ENCODE assay signal across 1 cellular context in the genomic region with DNA sequence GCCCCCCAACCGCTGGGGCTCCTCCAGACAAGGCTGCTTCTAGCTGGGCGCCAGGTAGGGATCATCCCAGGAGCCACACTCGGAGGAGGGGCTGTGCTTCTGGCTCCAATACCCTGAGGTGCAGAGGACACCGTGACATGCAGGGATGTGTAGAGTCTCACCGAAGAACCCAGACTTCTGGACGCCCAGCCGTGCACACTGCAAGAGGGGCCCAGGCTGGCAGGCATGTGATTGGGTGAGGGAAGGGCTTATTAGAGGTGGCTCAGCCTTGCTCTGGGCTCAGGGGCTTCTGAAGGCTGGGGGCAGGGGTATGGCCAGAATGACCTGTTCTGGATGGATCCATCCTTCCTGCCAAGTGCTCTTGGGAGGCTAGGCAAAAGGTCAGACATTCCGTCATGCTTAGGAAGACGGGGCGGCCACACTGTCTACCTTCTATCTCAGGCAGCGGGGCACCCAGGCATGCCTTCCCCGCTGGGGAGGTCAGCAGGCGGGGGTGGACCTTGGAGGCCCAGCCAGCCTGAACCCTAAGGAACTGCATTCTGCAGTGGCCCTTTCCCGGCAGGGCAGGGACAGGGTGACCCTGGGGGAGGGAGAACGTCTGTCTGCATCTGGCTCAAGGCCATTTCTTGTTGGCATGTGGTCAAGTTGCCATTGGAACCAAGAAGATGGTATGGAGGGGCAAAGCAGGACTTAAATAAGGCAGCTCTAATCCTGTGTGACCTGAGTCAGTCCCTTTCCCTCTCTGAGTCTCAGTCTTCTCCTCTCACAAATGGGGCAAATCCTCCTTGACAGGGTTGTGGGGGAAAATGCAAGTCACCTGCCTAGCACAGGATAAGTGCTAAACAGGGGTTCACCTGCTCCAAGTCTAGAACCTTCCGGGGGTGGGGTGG.
TF ChIP-seq lines count a peak whose summit lies in the region.

No MANE protein-coding gene starts in this region.

TF ChIP-seq in K562, 482 proteins besides CTCF, POLR2A, EP300 and RAD21 (continued from another document):
- TF ChIP-seq, protein P1, sequence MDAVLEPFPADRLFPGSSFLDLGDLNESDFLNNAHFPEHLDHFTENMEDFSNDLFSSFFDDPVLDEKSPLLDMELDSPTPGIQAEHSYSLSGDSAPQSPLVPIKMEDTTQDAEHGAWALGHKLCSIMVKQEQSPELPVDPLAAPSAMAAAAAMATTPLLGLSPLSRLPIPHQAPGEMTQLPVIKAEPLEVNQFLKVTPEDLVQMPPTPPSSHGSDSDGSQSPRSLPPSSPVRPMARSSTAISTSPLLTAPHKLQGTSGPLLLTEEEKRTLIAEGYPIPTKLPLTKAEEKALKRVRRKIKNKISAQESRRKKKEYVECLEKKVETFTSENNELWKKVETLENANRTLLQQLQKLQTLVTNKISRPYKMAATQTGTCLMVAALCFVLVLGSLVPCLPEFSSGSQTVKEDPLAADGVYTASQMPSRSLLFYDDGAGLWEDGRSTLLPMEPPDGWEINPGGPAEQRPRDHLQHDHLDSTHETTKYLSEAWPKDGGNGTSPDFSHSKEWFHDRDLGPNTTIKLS (IDR thresholded peaks at IDR 0.05; ENCODE audit: borderline replicate concordance, low read depth) = no peak
- TF ChIP-seq, protein P2, sequence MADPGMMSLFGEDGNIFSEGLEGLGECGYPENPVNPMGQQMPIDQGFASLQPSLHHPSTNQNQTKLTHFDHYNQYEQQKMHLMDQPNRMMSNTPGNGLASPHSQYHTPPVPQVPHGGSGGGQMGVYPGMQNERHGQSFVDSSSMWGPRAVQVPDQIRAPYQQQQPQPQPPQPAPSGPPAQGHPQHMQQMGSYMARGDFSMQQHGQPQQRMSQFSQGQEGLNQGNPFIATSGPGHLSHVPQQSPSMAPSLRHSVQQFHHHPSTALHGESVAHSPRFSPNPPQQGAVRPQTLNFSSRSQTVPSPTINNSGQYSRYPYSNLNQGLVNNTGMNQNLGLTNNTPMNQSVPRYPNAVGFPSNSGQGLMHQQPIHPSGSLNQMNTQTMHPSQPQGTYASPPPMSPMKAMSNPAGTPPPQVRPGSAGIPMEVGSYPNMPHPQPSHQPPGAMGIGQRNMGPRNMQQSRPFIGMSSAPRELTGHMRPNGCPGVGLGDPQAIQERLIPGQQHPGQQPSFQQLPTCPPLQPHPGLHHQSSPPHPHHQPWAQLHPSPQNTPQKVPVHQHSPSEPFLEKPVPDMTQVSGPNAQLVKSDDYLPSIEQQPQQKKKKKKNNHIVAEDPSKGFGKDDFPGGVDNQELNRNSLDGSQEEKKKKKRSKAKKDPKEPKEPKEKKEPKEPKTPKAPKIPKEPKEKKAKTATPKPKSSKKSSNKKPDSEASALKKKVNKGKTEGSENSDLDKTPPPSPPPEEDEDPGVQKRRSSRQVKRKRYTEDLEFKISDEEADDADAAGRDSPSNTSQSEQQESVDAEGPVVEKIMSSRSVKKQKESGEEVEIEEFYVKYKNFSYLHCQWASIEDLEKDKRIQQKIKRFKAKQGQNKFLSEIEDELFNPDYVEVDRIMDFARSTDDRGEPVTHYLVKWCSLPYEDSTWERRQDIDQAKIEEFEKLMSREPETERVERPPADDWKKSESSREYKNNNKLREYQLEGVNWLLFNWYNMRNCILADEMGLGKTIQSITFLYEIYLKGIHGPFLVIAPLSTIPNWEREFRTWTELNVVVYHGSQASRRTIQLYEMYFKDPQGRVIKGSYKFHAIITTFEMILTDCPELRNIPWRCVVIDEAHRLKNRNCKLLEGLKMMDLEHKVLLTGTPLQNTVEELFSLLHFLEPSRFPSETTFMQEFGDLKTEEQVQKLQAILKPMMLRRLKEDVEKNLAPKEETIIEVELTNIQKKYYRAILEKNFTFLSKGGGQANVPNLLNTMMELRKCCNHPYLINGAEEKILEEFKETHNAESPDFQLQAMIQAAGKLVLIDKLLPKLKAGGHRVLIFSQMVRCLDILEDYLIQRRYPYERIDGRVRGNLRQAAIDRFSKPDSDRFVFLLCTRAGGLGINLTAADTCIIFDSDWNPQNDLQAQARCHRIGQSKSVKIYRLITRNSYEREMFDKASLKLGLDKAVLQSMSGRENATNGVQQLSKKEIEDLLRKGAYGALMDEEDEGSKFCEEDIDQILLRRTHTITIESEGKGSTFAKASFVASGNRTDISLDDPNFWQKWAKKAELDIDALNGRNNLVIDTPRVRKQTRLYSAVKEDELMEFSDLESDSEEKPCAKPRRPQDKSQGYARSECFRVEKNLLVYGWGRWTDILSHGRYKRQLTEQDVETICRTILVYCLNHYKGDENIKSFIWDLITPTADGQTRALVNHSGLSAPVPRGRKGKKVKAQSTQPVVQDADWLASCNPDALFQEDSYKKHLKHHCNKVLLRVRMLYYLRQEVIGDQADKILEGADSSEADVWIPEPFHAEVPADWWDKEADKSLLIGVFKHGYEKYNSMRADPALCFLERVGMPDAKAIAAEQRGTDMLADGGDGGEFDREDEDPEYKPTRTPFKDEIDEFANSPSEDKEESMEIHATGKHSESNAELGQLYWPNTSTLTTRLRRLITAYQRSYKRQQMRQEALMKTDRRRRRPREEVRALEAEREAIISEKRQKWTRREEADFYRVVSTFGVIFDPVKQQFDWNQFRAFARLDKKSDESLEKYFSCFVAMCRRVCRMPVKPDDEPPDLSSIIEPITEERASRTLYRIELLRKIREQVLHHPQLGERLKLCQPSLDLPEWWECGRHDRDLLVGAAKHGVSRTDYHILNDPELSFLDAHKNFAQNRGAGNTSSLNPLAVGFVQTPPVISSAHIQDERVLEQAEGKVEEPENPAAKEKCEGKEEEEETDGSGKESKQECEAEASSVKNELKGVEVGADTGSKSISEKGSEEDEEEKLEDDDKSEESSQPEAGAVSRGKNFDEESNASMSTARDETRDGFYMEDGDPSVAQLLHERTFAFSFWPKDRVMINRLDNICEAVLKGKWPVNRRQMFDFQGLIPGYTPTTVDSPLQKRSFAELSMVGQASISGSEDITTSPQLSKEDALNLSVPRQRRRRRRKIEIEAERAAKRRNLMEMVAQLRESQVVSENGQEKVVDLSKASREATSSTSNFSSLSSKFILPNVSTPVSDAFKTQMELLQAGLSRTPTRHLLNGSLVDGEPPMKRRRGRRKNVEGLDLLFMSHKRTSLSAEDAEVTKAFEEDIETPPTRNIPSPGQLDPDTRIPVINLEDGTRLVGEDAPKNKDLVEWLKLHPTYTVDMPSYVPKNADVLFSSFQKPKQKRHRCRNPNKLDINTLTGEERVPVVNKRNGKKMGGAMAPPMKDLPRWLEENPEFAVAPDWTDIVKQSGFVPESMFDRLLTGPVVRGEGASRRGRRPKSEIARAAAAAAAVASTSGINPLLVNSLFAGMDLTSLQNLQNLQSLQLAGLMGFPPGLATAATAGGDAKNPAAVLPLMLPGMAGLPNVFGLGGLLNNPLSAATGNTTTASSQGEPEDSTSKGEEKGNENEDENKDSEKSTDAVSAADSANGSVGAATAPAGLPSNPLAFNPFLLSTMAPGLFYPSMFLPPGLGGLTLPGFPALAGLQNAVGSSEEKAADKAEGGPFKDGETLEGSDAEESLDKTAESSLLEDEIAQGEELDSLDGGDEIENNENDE (IDR thresholded peaks at IDR 0.05; ENCODE audit: low read depth, low read length) = no peak
- peak; percentile 40 for TF ChIP-seq EGR1 (conservative IDR thresholded peaks at IDR 0.05)
- TF ChIP-seq, protein P3, sequence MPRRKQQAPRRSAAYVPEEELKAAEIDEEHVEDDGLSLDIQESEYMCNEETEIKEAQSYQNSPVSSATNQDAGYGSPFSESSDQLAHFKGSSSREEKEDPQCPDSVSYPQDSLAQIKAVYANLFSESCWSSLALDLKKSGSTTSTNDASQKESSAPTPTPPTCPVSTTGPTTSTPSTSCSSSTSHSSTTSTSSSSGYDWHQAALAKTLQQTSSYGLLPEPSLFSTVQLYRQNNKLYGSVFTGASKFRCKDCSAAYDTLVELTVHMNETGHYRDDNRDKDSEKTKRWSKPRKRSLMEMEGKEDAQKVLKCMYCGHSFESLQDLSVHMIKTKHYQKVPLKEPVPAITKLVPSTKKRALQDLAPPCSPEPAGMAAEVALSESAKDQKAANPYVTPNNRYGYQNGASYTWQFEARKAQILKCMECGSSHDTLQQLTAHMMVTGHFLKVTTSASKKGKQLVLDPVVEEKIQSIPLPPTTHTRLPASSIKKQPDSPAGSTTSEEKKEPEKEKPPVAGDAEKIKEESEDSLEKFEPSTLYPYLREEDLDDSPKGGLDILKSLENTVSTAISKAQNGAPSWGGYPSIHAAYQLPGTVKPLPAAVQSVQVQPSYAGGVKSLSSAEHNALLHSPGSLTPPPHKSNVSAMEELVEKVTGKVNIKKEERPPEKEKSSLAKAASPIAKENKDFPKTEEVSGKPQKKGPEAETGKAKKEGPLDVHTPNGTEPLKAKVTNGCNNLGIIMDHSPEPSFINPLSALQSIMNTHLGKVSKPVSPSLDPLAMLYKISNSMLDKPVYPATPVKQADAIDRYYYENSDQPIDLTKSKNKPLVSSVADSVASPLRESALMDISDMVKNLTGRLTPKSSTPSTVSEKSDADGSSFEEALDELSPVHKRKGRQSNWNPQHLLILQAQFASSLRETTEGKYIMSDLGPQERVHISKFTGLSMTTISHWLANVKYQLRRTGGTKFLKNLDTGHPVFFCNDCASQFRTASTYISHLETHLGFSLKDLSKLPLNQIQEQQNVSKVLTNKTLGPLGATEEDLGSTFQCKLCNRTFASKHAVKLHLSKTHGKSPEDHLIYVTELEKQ (CRISPR knock-in tag; IDR thresholded peaks at IDR 0.05) = no peak
- TF ChIP-seq ZFP36 (IDR thresholded peaks at IDR 0.05; ENCODE audit: low read depth, low read length, partially characterized antibody) = peak; percentile 36
- TF ChIP-seq, protein P4, sequence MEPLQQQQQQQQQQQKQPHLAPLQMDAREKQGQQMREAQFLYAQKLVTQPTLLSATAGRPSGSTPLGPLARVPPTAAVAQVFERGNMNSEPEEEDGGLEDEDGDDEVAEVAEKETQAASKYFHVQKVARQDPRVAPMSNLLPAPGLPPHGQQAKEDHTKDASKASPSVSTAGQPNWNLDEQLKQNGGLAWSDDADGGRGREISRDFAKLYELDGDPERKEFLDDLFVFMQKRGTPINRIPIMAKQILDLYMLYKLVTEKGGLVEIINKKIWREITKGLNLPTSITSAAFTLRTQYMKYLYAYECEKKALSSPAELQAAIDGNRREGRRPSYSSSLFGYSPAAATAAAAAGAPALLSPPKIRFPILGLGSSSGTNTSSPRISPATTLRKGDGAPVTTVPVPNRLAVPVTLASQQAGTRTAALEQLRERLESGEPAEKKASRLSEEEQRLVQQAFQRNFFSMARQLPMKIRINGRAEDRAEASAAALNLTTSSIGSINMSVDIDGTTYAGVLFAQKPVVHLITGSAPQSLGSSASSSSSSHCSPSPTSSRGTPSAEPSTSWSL (CRISPR knock-in tag; IDR thresholded peaks at IDR 0.05; ENCODE audit: borderline replicate concordance) = no peak
- no peak for TF ChIP-seq ZNF586 (CRISPR knock-in tag; conservative IDR thresholded peaks at IDR 0.05)
- TF ChIP-seq HNRNPK (IDR thresholded peaks at IDR 0.05; ENCODE audit: low read depth, low read length, poor library complexity, severe bottlenecking) = no peak
- no peak for TF ChIP-seq HDAC2 (IDR thresholded peaks at IDR 0.05)
- TF ChIP-seq NR2C2 (CRISPR knock-in tag; IDR thresholded peaks at IDR 0.05) = no peak
- TF ChIP-seq NR2C2 (tag; IDR thresholded peaks at IDR 0.05) = peak; percentile 54; the same call in 1 of the 2 replicates
- no peak for TF ChIP-seq ZNF282 (CRISPR knock-in tag; IDR thresholded peaks at IDR 0.05)
- TF ChIP-seq ZNF316 (IDR thresholded peaks at IDR 0.05) = no peak
- TF ChIP-seq TARDBP (IDR thresholded peaks at IDR 0.05) = no peak
- no peak for TF ChIP-seq RHOXF2B (CRISPR knock-in tag; conservative IDR thresholded peaks at IDR 0.05)
- TF ChIP-seq, protein P5, sequence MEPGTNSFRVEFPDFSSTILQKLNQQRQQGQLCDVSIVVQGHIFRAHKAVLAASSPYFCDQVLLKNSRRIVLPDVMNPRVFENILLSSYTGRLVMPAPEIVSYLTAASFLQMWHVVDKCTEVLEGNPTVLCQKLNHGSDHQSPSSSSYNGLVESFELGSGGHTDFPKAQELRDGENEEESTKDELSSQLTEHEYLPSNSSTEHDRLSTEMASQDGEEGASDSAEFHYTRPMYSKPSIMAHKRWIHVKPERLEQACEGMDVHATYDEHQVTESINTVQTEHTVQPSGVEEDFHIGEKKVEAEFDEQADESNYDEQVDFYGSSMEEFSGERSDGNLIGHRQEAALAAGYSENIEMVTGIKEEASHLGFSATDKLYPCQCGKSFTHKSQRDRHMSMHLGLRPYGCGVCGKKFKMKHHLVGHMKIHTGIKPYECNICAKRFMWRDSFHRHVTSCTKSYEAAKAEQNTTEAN (CRISPR knock-in tag; IDR thresholded peaks at IDR 0.05) = no peak
- peak; percentile 67 for TF ChIP-seq BCOR (IDR thresholded peaks at IDR 0.05)
- TF ChIP-seq, protein P6, sequence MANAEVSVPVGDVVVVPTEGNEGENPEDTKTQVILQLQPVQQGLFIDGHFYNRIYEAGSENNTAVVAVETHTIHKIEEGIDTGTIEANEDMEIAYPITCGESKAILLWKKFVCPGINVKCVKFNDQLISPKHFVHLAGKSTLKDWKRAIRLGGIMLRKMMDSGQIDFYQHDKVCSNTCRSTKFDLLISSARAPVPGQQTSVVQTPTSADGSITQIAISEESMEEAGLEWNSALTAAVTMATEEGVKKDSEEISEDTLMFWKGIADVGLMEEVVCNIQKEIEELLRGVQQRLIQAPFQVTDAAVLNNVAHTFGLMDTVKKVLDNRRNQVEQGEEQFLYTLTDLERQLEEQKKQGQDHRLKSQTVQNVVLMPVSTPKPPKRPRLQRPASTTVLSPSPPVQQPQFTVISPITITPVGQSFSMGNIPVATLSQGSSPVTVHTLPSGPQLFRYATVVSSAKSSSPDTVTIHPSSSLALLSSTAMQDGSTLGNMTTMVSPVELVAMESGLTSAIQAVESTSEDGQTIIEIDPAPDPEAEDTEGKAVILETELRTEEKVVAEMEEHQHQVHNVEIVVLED (CRISPR knock-in tag; IDR thresholded peaks at IDR 0.05) = no peak
- no peak for TF ChIP-seq EZH2 (IDR thresholded peaks at IDR 0.05; ENCODE audit: borderline replicate concordance, low read depth, low read length)
- no peak for TF ChIP-seq TCF3 (CRISPR knock-in tag; IDR thresholded peaks at IDR 0.05)
- no peak for TF ChIP-seq XRCC5 (IDR thresholded peaks at IDR 0.05; ENCODE audit: low read depth, low read length)
- TF ChIP-seq NR2F6 (CRISPR knock-in tag; IDR thresholded peaks at IDR 0.05) = no peak
- TF ChIP-seq NFIC (IDR thresholded peaks at IDR 0.05) = peak; percentile 44; the same call in 1 of the 2 replicates
- peak; percentile 70 for TF ChIP-seq RBM25 (IDR thresholded peaks at IDR 0.05; ENCODE audit: low read depth, low read length, severe bottlenecking)
- TF ChIP-seq ERF (CRISPR knock-in tag; IDR thresholded peaks at IDR 0.05) = no peak
- no peak for TF ChIP-seq SMAD4 (CRISPR knock-in tag; conservative IDR thresholded peaks at IDR 0.05)
- TF ChIP-seq KLF13 (tag; IDR thresholded peaks at IDR 0.05; ENCODE audit: borderline replicate concordance, low read depth) = no peak
- TF ChIP-seq ZSCAN29 (IDR thresholded peaks at IDR 0.05) = no peak
- TF ChIP-seq MAFG (tag; conservative IDR thresholded peaks at IDR 0.05) = peak; percentile 23; the same call in 1 of the 2 replicates
- TF ChIP-seq ZNF583 (CRISPR knock-in tag; IDR thresholded peaks at IDR 0.05) = no peak
